In the genomic region with DNA sequence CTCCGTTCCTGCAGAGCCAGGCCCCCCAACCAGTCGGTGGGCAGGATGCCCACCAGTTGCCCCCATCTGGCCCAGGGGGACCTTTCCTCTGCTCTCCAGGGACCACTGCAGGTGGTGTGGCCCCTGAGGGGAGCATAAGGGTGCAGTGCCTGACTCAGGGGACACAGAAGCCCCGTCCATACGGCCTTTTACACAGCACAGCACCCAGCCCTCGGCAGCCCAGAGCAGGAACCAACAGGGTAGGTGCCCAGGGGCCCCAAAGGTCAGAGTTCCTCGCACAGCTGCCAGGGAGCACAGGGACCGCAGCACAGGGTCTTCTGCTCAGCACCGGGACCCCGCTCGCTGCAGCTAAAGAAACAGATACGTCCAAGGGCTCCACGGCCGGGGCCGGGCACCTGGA, we compare ENCODE assay signal across 12 cellular contexts. TPM values are rescaled to one million over a fixed set of nuclear protein-coding genes. Genes with fewer than 3 reads are reported as not detected.
DNase-seq lines count a peak whose midpoint lies in the region; ATAC-seq, FAIRE-seq and TF ChIP-seq lines count a peak whose summit lies in the region.
"Not testable (repeated sequence)": the region's sequence is repeated elsewhere in the genome, so short reads cannot be mapped to it uniquely, and the experiment has no call there.
"Had no signal": no experiment of that assay in that cellular context is flagged by ENCODE, and none has a peak within 500 bp of the region (broad histone marks: within the 10 kb centered on the region; RNA-seq: fewer than 3 reads in every experiment).

No MANE protein-coding gene starts in this region.

- H3K27me3 ChIP-seq in HepG2 (ENCODE audit: control insufficient read depth in 1 of 2, insufficient read depth in 2 of 2, low read length in 2 of 2): not testable (repeated sequence)

- ATAC-seq in GM18867 (IDR thresholded peaks at IDR 0.05; ENCODE audit: unreplicated experiment): peak; percentile 9
- peak; percentile 7 for ATAC-seq in GM19463 (IDR thresholded peaks at IDR 0.05; ENCODE audit: unreplicated experiment)
- peak; percentile 5 for ATAC-seq in HG02588 (IDR thresholded peaks at IDR 0.05; ENCODE audit: unreplicated experiment)
- ATAC-seq in HG03159 (IDR thresholded peaks at IDR 0.05; ENCODE audit: unreplicated experiment): peak; percentile 9
- peak; percentile 10 for ATAC-seq in HG03571 (IDR thresholded peaks at IDR 0.05; ENCODE audit: unreplicated experiment)
- ATAC-seq in activated naive CD4-positive, alpha-beta T cell treated with anti-CD3 and anti-CD28 coated beads, Interleukin-2, amount 50 U/mL, for 72 hours: peak; percentile 1
- peak; percentile 58 for ATAC-seq in HepG2

- not testable (repeated sequence) for TF ChIP-seq EP300 in HepG2 (IDR thresholded peaks at IDR 0.05; ENCODE audit: low read depth in 2 of 2, low read length in 2 of 2); HepG2 (CRISPR knock-in tag; IDR thresholded peaks at IDR 0.05; ENCODE audit: borderline replicate concordance)

- H3K4me1 ChIP-seq in HepG2 (ENCODE audit: insufficient read depth, low read length): not testable (repeated sequence)

- not testable (repeated sequence) for H4K20me1 ChIP-seq in HepG2 (ENCODE audit: insufficient read depth, low read length)

- not testable (repeated sequence) for H3K36me3 ChIP-seq in HepG2 (replicated peaks in 1 of 2; ENCODE audit: control insufficient read depth in 1 of 2, insufficient read depth in 2 of 2, low read length in 2 of 2)

- H3K27ac ChIP-seq in HepG2 (ENCODE audit: extremely low read length, insufficient read depth, low read length): not testable (repeated sequence)

- not testable (repeated sequence) for H3K9me3 ChIP-seq in HepG2 (ENCODE audit: low read length)

- no CpG with 5 or more reads among the region's 14 CpGs for WGBS in HepG2 (ENCODE audit: low lambda C conversion rate)

- H2AFZ ChIP-seq in HepG2 (ENCODE audit: low read length): not testable (repeated sequence)

- not testable (repeated sequence) for H3K9me3 Mint-ChIP-seq in activated naive CD4-positive, alpha-beta T cell treated with anti-CD3 and anti-CD28 coated beads, Interleukin-2, amount 50 U/mL, for 72 hours

- not testable (repeated sequence) for H3K79me2 ChIP-seq in HepG2 (ENCODE audit: insufficient read depth, low read length)

- POLR2A ChIA-PET in HepG2 (lab: Yijun Ruan, JAX): not testable (repeated sequence)

- not testable (repeated sequence) for TF ChIP-seq RAD21 in HepG2 (CRISPR knock-in tag; IDR thresholded peaks at IDR 0.05)

- CTCF ChIA-PET in HepG2 (lab: Yijun Ruan, JAX; ENCODE audit: low intra/inter-chr PET ratio, low total read pairs): not testable (repeated sequence)

- intact Hi-C loops in HepG2 (cut with micrococcal nuclease; ENCODE audit: unreplicated experiment): not testable (repeated sequence)

- FAIRE-seq in HepG2 (lab: Jason Lieb, UNC): not testable (repeated sequence)

- not testable (repeated sequence) for TF ChIP-seq CTCF in HepG2 (CRISPR knock-in tag; IDR thresholded peaks at IDR 0.05)

- H3K4me2 ChIP-seq in HepG2 (ENCODE audit: low read depth, low read length): not testable (repeated sequence)

- H3K9ac ChIP-seq in HepG2 (ENCODE audit: insufficient read depth, low read depth, low read length): not testable (repeated sequence)

- not testable (repeated sequence) for H3K27ac Mint-ChIP-seq in activated naive CD4-positive, alpha-beta T cell treated with anti-CD3 and anti-CD28 coated beads, Interleukin-2, amount 50 U/mL, for 72 hours

- H3K4me3 ChIP-seq in HepG2 (replicated peaks in 1 of 3; ENCODE audit: insufficient read depth in 1 of 3, low read depth in 2 of 3, low read length in 3 of 3): not testable (repeated sequence)

- not testable (repeated sequence) for DNase-seq in activated naive CD4-positive, alpha-beta T cell treated with anti-CD3 and anti-CD28 coated beads, Interleukin-2, amount 50 U/mL, for 72 hours (ENCODE audit: low spot score in 2 of 2); HepG2 (ENCODE audit: low spot score)

- not testable (repeated sequence) for BruUV-seq in HepG2 (replicated peaks; lab: Mats Ljungman, UMichigan)

- not testable (repeated sequence) for H3K36me3 Mint-ChIP-seq in activated naive CD4-positive, alpha-beta T cell treated with anti-CD3 and anti-CD28 coated beads, Interleukin-2, amount 50 U/mL, for 72 hours

- in situ Hi-C loops in HepG2 (cut with HindIII; ENCODE audit: extremely low pct_ligation_motif_present, low pct_unique_long_range_greater_than_20kb): not testable (repeated sequence)

- TF ChIP-seq POLR2A in HepG2 (IDR thresholded peaks at IDR 0.05; ENCODE audit: insufficient read depth in 1 of 2, low read depth in 2 of 2, low read length in 2 of 2): not testable (repeated sequence)

RNA-seq across cellular contexts. Expression of a gene that starts 40.4 kb away (rescaled TPM):
- under 1 TPM; 0.30 to 0.54 TPM for total RNA-seq in activated naive CD4-positive, alpha-beta T cell treated with anti-CD3 and anti-CD28 coated beads, Interleukin-2, amount 50 U/mL, for 72 hours
- total RNA-seq in HepG2 (2016; rRNA removed; fragmentation: Illumina TruSeq; extraction: Trizol): not detected in 2 replicates
- not detected in 2 replicates for total RNA-seq in HepG2 (2016; cell fraction: cytosol; rRNA removed; fragmentation: Illumina TruSeq; extraction: Trizol; ENCODE audit: low read depth)
- total RNA-seq in HepG2 (2016; cell fraction: insoluble cytoplasmic fraction; rRNA removed; fragmentation: Illumina TruSeq; extraction: Trizol): not detected in 2 replicates
- not detected in 2 replicates for total RNA-seq in HepG2 (2016; cell fraction: membrane; rRNA removed; fragmentation: Illumina TruSeq; extraction: Trizol)
- total RNA-seq in HepG2 (2016; cell fraction: nucleus; rRNA removed; fragmentation: Illumina TruSeq; extraction: Trizol): not detected in 2 replicates
- polyA plus RNA-seq in HepG2 (2011; rRNA removed): 0.13 TPM in 1 of 2 replicates, not detected in the other
- polyA plus RNA-seq in HepG2 (2011; cell fraction: cytosol; rRNA removed): 0.08 and 0.10 TPM in 2 replicates
- not detected in 2 replicates for polyA plus RNA-seq in HepG2 (2011; cell fraction: nucleus; rRNA removed)
- polyA plus RNA-seq in HepG2 (2012): not detected in 2 replicates
- polyA plus RNA-seq in HepG2 (2016; cell fraction: cytosol; fragmentation: Illumina TruSeq; extraction: Trizol; ENCODE audit: low read depth): not detected in 2 replicates
- polyA plus RNA-seq in HepG2 (2016; cell fraction: insoluble cytoplasmic fraction; fragmentation: Illumina TruSeq; extraction: Trizol; ENCODE audit: low read depth): not detected in 2 replicates
- polyA plus RNA-seq in HepG2 (2016; cell fraction: membrane; fragmentation: Illumina TruSeq; extraction: Trizol; ENCODE audit: low read depth): not detected in 2 replicates
- not detected in 2 replicates for polyA plus RNA-seq in HepG2 (2016; cell fraction: nucleus; fragmentation: Illumina TruSeq; extraction: Trizol; ENCODE audit: insufficient read depth, low read depth)
- not detected in 2 replicates for polyA minus RNA-seq in HepG2 (2011; rRNA and poly(A)+ RNA removed; ENCODE audit: low replicate concordance)
- not detected in 2 replicates for polyA minus RNA-seq in HepG2 (2011; cell fraction: cytosol; rRNA and poly(A)+ RNA removed)
- not detected in 2 replicates for polyA minus RNA-seq in HepG2 (2011; cell fraction: nucleus; rRNA and poly(A)+ RNA removed)
- total RNA-seq: astrocyte; kidney epithelial cell; naive thymus-derived CD8-positive, alpha-beta T cell; progenitor cell of endocrine pancreas had no signal
- polyA plus RNA-seq: CD8-positive, alpha-beta memory T cell; naive thymus-derived CD8-positive, alpha-beta T cell had no signal

Comparison
In these comparisons a context has a peak if more than half of its experiments do, and no peak if none do; other contexts are left out.
1. ATAC-seq: peak in every context shown above with its lines; median percentile 58 in HepG2; 10 in HG03571; 9 in GM18867; 9 in HG03159; 7 in GM19463; 5 in HG02588; 1 in activated naive CD4-positive, alpha-beta T cell treated with anti-CD3 and anti-CD28 coated beads, Interleukin-2, amount 50 U/mL, for 72 hours.